ENCODE assay signal across 8 cellular contexts in the genomic region with DNA sequence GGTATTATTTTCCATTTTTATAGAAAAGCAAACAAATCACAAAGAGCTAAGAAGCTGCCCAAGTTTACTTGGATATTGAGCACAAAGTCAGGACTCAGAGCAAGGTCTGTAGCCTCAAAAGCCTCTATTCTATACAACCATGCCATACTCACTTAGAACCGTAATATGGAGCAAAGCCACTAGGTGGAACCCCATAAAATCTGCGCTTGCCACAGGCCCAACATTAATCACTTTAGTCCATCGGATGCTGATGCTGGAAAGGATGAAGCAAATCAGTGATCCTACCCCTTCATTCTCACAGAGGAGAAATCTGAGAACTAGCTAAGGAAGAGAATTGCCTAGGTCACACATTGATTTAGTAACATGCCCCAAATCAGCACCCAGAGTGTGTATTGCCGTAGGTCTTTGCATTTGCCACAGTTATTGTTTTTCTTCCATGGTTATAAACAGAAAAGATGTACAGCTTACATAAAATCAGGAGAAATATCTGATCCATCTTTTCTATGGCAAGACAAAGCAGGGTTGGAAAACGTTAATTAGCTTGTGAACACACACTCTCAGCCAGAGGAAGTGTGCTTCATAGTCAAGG. TPM values are rescaled to one million over a fixed set of nuclear protein-coding genes. Genes with fewer than 3 reads are reported as not detected.
A peak's percentile ranks its signal among the peaks of the same experiment; 100 is the strongest.
DNase-seq lines count a peak whose midpoint lies in the region; ATAC-seq and TF ChIP-seq lines count a peak whose summit lies in the region.

No MANE protein-coding gene starts in this region.

- peak; percentile 70 for TF ChIP-seq CTCF in cardiac muscle cell (IDR thresholded peaks at IDR 0.05; ENCODE audit: low read depth, low read length)
- TF ChIP-seq CTCF in VCaP (conservative IDR thresholded peaks at IDR 0.05), result peak; percentile 83
- peak; percentile 66 for TF ChIP-seq CTCF in foreskin fibroblast (IDR thresholded peaks at IDR 0.05; ENCODE audit: low read depth, low read length)

- DNase-seq in cardiac muscle cell (ENCODE audit: low read depth in 1 of 2, low spot score in 1 of 2) (peak; percentile 52 to 61), cardiac septum (ENCODE audit: low spot score) (no peak), HuH-7.5 (ENCODE audit: low spot score) (peak; percentile 6), foreskin fibroblast (peak; percentile 27 to 65), smooth muscle cell of the brain vasculature (ENCODE audit: low read depth, low spot score) (peak; percentile 10), NCI-H748 (lab: John Stamatoyannopoulos, UW; ENCODE audit: unreplicated experiment) (no peak)

- H3K4me3 ChIP-seq in cardiac muscle cell, result no peak overlapping the region
- H3K4me3 ChIP-seq in foreskin fibroblast (ENCODE audit: low read depth in 1 of 2, low read length in 2 of 2), result no peak overlapping the region

- H3K4me1 ChIP-seq in cardiac muscle cell (ENCODE audit: low read depth), result no peaks in the 10 kb centered on the region

- H3K27ac ChIP-seq in cardiac muscle cell, result no peak overlapping the region
- H3K27ac ChIP-seq in VCaP, result no peak overlapping the region

- intact Hi-C loops in cardiac septum (cut with DNase I), result loop anchor here (5.0 kb wide), 1 partner anchor 310 kb away; no protein-coding TSS in a partner anchor

- H3K9me3 ChIP-seq in cardiac muscle cell (ENCODE audit: low read depth), result no peaks in the 10 kb centered on the region

- ATAC-seq in GM21528 (IDR thresholded peaks at IDR 0.05; ENCODE audit: low FRiP score, unreplicated experiment), result peak; percentile 80

- no peaks in the 10 kb centered on the region for H3K36me3 ChIP-seq in cardiac muscle cell

- no peaks in the 10 kb centered on the region for H3K27me3 ChIP-seq in cardiac muscle cell

RNA-seq across cellular contexts. Expression of a gene that starts 56.7 kb away (rescaled TPM):
- total RNA-seq in cardiac muscle cell (6.9 and 7.7 TPM in 2 replicates), cardiac septum (0.22 TPM)
- 12.0 and 12.8 TPM in 2 replicates for polyA plus RNA-seq in cardiac muscle cell

Comparison
In these comparisons a context has a peak if more than half of its experiments do, and no peak if none do; other contexts are left out.
1. DNase-seq: peak in cardiac muscle cell (2 of 2), HuH-7.5 (single experiment), foreskin fibroblast (2 of 2) and smooth muscle cell of the brain vasculature (single experiment); none in cardiac septum (single experiment) and NCI-H748 (single experiment).
2. Peak in every context shown above with its lines, with median percentiles within 50 percentile points of each other: CTCF ChIP-seq.